ENCODE assay signal across 37 cellular contexts in the genomic region with DNA sequence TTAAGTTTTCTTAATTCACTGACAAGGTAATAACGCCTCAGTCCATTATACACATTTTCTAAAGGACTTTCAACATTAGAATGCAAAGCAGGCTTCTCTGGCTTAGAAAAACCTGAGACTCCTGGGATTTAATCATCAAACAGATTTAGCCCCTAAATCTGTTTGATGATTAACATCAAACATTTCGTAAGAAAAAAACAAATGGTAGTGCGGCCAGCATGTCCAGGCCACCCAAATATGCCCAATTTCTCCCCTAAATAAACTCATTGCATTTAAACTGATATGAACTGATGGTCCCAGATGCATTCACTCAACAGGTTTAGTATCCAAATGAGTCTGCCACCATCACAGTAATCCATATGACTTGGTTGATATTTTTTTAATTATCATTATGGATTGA. TPM values are rescaled to one million over a fixed set of nuclear protein-coding genes. Genes with fewer than 3 reads are reported as not detected.
"Had no signal": no experiment of that assay in that cellular context is flagged by ENCODE, and none has a peak within 500 bp of the region (broad histone marks: within the 10 kb centered on the region; RNA-seq: fewer than 3 reads in every experiment).

No MANE protein-coding gene starts in this region.

- DNase-seq: activated gamma-delta T cell; activated gamma-delta T cell treated with Interleukin-2 at 50 U/mL for 16 hours; activated naive CD4-positive, alpha-beta T cell; activated naive CD4-positive, alpha-beta T cell treated with anti-CD3 and anti-CD28 coated beads for 36 hours; activated naive CD4-positive, alpha-beta T cell treated with anti-CD3 and anti-CD28 coated beads, Interleukin-2, amount 10 ng/mL, durations not matched to agents 7 days and 5 days; activated naive CD4-positive, alpha-beta T cell treated with anti-CD3 and anti-CD28 coated beads, Interleukin-2, amount 50 U/mL, for 16 hours; activated naive CD4-positive, alpha-beta T cell treated with Interleukin-2 at 50 U/mL for 16 hours; activated naive CD8-positive, alpha-beta T cell treated with anti-CD3 and anti-CD28 coated beads for 36 hours; activated naive CD8-positive, alpha-beta T cell treated with anti-CD3 and anti-CD28 coated beads, Interleukin-2, amount 10 ng/mL, durations not matched to agents 7 days and 5 days; activated naive CD8-positive, alpha-beta T cell treated with anti-CD3 and anti-CD28 coated beads, Interleukin-2, amount 50 U/mL, for 24 hours; activated T-cell treated with anti-CD3 and anti-CD28 coated beads for 4 hours; activated T-cell treated with anti-CD3 and anti-CD28 coated beads, Interleukin-2, amount 50 U/mL, for 1 hour; activated T-cell treated with anti-CD3 and anti-CD28 coated beads, Interleukin-2, amount 50 U/mL, for 24 hours; activated T-cell treated with anti-CD3 and anti-CD28 coated beads, Interleukin-2, amount 50 U/mL, for 4 hours; activated T-cell treated with anti-CD3 and anti-CD28 coated beads, Interleukin-2, amount 50 U/mL, for 48 hours; activated T-cell treated with anti-CD3 and anti-CD28 coated beads, Interleukin-2, amount 50 U/mL, for 72 hours; adrenal gland; amniotic stem cell; amygdala; anterior cingulate cortex; aorta; body of pancreas; brain microvascular endothelial cell; central memory CD4-positive, alpha-beta T cell; cerebellar nuclear complex had no signal

- H3K27me3 ChIP-seq: adrenal gland, ascending aorta, body of pancreas, breast epithelium had no signal

- FAIRE-seq: astrocyte, bronchial epithelial cell had no signal

- H3K27ac ChIP-seq: adrenal gland, ascending aorta, body of pancreas, brain microvascular endothelial cell, breast epithelium, cardiac muscle cell had no signal

- H3K4me1 ChIP-seq: adrenal gland, ascending aorta, body of pancreas, breast epithelium had no signal

- H3K9me3 ChIP-seq: adrenal gland, ascending aorta, body of pancreas, breast epithelium had no signal

- H3K36me3 ChIP-seq: brain microvascular endothelial cell, breast epithelium, cardiac muscle cell had no signal

- ATAC-seq: activated naive CD4-positive, alpha-beta T cell treated with anti-CD3 and anti-CD28 coated beads, Interleukin-2, amount 50 U/mL, for 72 hours; activated naive CD8-positive, alpha-beta T cell treated with anti-CD3 and anti-CD28 coated beads, Interleukin-2, amount 50 U/mL, for 24 hours; activated T-cell treated with anti-CD3 and anti-CD28 coated beads, Interleukin-2, amount 50 U/mL, for 4 hours; activated T-cell treated with anti-CD3 and anti-CD28 coated beads, Interleukin-2, amount 50 U/mL, for 72 hours; activated T-helper 17 cell treated with anti-CD3 and anti-CD28 coated beads, Interleukin-2, amount 50 U/mL, for 72 hours; body of pancreas had no signal

- H3K4me3 ChIP-seq: adrenal gland, ascending aorta, body of pancreas, breast epithelium, cardiac muscle cell had no signal

RNA-seq across cellular contexts. Expression of a gene that starts 6.2 kb away (rescaled TPM):
- total RNA-seq: activated T-cell treated with anti-CD3 and anti-CD28 coated beads, Interleukin-2, amount 50 U/mL, for 4 hours; ascending aorta; body of pancreas; bronchial epithelial cell had no signal

RNA-seq across cellular contexts. Expression of a gene that starts 24.6 kb away (rescaled TPM):
- total RNA-seq: activated naive CD4-positive, alpha-beta T cell treated with anti-CD3 and anti-CD28 coated beads for 36 hours; activated naive CD8-positive, alpha-beta T cell treated with anti-CD3 and anti-CD28 coated beads for 36 hours; activated T-cell treated with anti-CD3 and anti-CD28 coated beads, Interleukin-2, amount 50 U/mL, for 4 hours; activated T-helper 1 cell treated with anti-CD3 and anti-CD28 coated beads, Interleukin-12 subunit alpha, Interleukin-12 subunit beta, Interleukin-2, Interleukin-4 antibody, amounts not matched to agents 30 ng/mL and 10 ng/mL and 1 ng/mL, durations not matched to agents 14 hours and 24 hours and 36 hours; activated T-helper 17 cell treated with anti-CD3 and anti-CD28 coated beads, Interleukin-2, amount 50 U/mL, for 72 hours; activated T-helper 2 cell treated with anti-CD3 and anti-CD28 coated beads, Interferon-gamma antibody, Interleukin-2, Interleukin-4, amounts not matched to agents 10 μg/mL and 5 μg/mL and 100 μg/mL, durations not matched to agents 14 hours and 24 hours and 36 hours; ascending aorta; astrocyte; body of pancreas; bronchial epithelial cell; chondrocyte had no signal

RNA-seq across cellular contexts. Expression of a gene that starts 47.2 kb away (rescaled TPM):
- total RNA-seq: activated naive CD4-positive, alpha-beta T cell treated with anti-CD3 and anti-CD28 coated beads for 36 hours; activated naive CD8-positive, alpha-beta T cell treated with anti-CD3 and anti-CD28 coated beads for 36 hours; activated T-helper 1 cell treated with anti-CD3 and anti-CD28 coated beads, Interleukin-12 subunit alpha, Interleukin-12 subunit beta, Interleukin-2, Interleukin-4 antibody, amounts not matched to agents 30 ng/mL and 10 ng/mL and 1 ng/mL, durations not matched to agents 14 hours and 24 hours and 36 hours; activated T-helper 17 cell treated with anti-CD3 and anti-CD28 coated beads, Interleukin-2, amount 50 U/mL, for 72 hours; activated T-helper 2 cell treated with anti-CD3 and anti-CD28 coated beads, Interferon-gamma antibody, Interleukin-2, Interleukin-4, amounts not matched to agents 10 μg/mL and 5 μg/mL and 100 μg/mL, durations not matched to agents 14 hours and 24 hours and 36 hours; adrenal gland; aorta; ascending aorta; astrocyte; body of pancreas; breast epithelium; cardiac septum; cerebellum; chondrocyte had no signal
- polyA plus RNA-seq: aorta had no signal
